34 cellular contexts compared by ENCODE assay signal in genomic region chr18:26370037-26370436, GRCh38.
"Had no signal": no experiment of that assay in that cellular context is flagged by ENCODE, and none has a peak within 500 bp of the region (broad histone marks: within the 10 kb centered on the region; RNA-seq: fewer than 3 reads in every experiment).

No MANE protein-coding gene starts in this region.

- FAIRE-seq: astrocyte, bronchial epithelial cell had no signal

- H3K27ac ChIP-seq: adrenal gland, ascending aorta, body of pancreas, brain microvascular endothelial cell, breast epithelium, cardiac muscle cell had no signal

- H3K4me3 ChIP-seq: adrenal gland, ascending aorta, body of pancreas, breast epithelium, cardiac muscle cell had no signal

- H3K27me3 ChIP-seq: adrenal gland, ascending aorta, body of pancreas, brain microvascular endothelial cell, breast epithelium, cardiac muscle cell had no signal

- H3K4me1 ChIP-seq: adrenal gland, ascending aorta, body of pancreas, breast epithelium had no signal

- DNase-seq: activated effector memory CD4-positive, alpha-beta T cell treated with anti-CD3 and anti-CD28 coated beads, Interleukin-2, amount 50 U/mL, for 16 hours; activated effector memory CD4-positive, alpha-beta T cell treated with Interleukin-2 at 50 U/mL for 16 hours; activated gamma-delta T cell; activated gamma-delta T cell treated with Interleukin-2 at 50 U/mL for 16 hours; activated naive CD4-positive, alpha-beta T cell; activated naive CD4-positive, alpha-beta T cell treated with anti-CD3 and anti-CD28 coated beads for 36 hours; activated naive CD4-positive, alpha-beta T cell treated with anti-CD3 and anti-CD28 coated beads, Interleukin-2, amount 10 ng/mL, durations not matched to agents 7 days and 5 days; activated naive CD4-positive, alpha-beta T cell treated with anti-CD3 and anti-CD28 coated beads, Interleukin-2, amount 50 U/mL, for 16 hours; activated naive CD4-positive, alpha-beta T cell treated with Interleukin-2 at 50 U/mL for 16 hours; activated naive CD8-positive, alpha-beta T cell treated with anti-CD3 and anti-CD28 coated beads for 36 hours; activated naive CD8-positive, alpha-beta T cell treated with anti-CD3 and anti-CD28 coated beads, Interleukin-2, amount 10 ng/mL, durations not matched to agents 7 days and 5 days; activated naive CD8-positive, alpha-beta T cell treated with anti-CD3 and anti-CD28 coated beads, Interleukin-2, amount 50 U/mL, for 24 hours; activated T-cell treated with anti-CD3 and anti-CD28 coated beads, Interleukin-2, amount 50 U/mL, for 1 hour; activated T-cell treated with anti-CD3 and anti-CD28 coated beads, Interleukin-2, amount 50 U/mL, for 24 hours; activated T-cell treated with anti-CD3 and anti-CD28 coated beads, Interleukin-2, amount 50 U/mL, for 4 hours; activated T-cell treated with anti-CD3 and anti-CD28 coated beads, Interleukin-2, amount 50 U/mL, for 48 hours; activated T-cell treated with anti-CD3 and anti-CD28 coated beads, Interleukin-2, amount 50 U/mL, for 72 hours; adrenal gland; amniotic stem cell; amygdala; anterior cingulate cortex; aorta; body of pancreas; brain microvascular endothelial cell; caudate nucleus; central memory CD4-positive, alpha-beta T cell; cerebellar nuclear complex had no signal

- H3K36me3 ChIP-seq: adrenal gland, ascending aorta, brain microvascular endothelial cell, breast epithelium, cardiac muscle cell had no signal

- H3K9me3 ChIP-seq: adrenal gland, ascending aorta, body of pancreas, breast epithelium had no signal

- ATAC-seq: activated naive CD4-positive, alpha-beta T cell treated with anti-CD3 and anti-CD28 coated beads, Interleukin-2, amount 50 U/mL, for 72 hours; activated naive CD8-positive, alpha-beta T cell treated with anti-CD3 and anti-CD28 coated beads, Interleukin-2, amount 50 U/mL, for 24 hours; activated T-cell treated with anti-CD3 and anti-CD28 coated beads, Interleukin-2, amount 50 U/mL, for 4 hours; activated T-cell treated with anti-CD3 and anti-CD28 coated beads, Interleukin-2, amount 50 U/mL, for 72 hours; activated T-helper 17 cell treated with anti-CD3 and anti-CD28 coated beads, Interleukin-2, amount 50 U/mL, for 72 hours; body of pancreas had no signal
